1 cellular context compared by ENCODE assay signal in genomic region chr12:117489671-117490070, GRCh38.
TF ChIP-seq lines count a peak whose summit lies in the region.

No MANE protein-coding gene starts in this region.

TF ChIP-seq in HCT116, 20 proteins besides CTCF, POLR2A, EP300 and RAD21:
- TF ChIP-seq SIN3A (IDR thresholded peaks at IDR 0.05; ENCODE audit: low read depth) (no peak), EGR1 (IDR thresholded peaks at IDR 0.05; ENCODE audit: low read depth) (no peak), FOSL1 (IDR thresholded peaks at IDR 0.05; ENCODE audit: low read depth) (no peak), REST (IDR thresholded peaks at IDR 0.05; ENCODE audit: low read depth) (no peak), YY1 (IDR thresholded peaks at IDR 0.05; ENCODE audit: extremely low read depth, insufficient replicate concordance, low read depth, low read length) (no peak), SP1 (IDR thresholded peaks at IDR 0.05; ENCODE audit: low read depth) (no peak), ATF3 (IDR thresholded peaks at IDR 0.05) (no peak), EZH2 (IDR thresholded peaks at IDR 0.05) (no peak), ZNF274 (IDR thresholded peaks at IDR 0.05; ENCODE audit: low read depth, low read length) (no peak), ZBTB33 (IDR thresholded peaks at IDR 0.05; ENCODE audit: extremely low read depth, insufficient replicate concordance, low read length) (no peak), CBX3 (IDR thresholded peaks at IDR 0.05; ENCODE audit: low read depth) (no peak), ZFX (IDR thresholded peaks at IDR 0.05) (no peak), ELF1 (IDR thresholded peaks at IDR 0.05; ENCODE audit: borderline replicate concordance, low read depth) (no peak), POLR2AphosphoS5 (IDR thresholded peaks at IDR 0.05; ENCODE audit: low read depth, low read length) (no peak), CEBPB (IDR thresholded peaks at IDR 0.05; ENCODE audit: low read depth) (no peak), MAX (IDR thresholded peaks at IDR 0.05) (no peak), EZH2phosphoT487 (IDR thresholded peaks at IDR 0.05; ENCODE audit: borderline replicate concordance) (no peak)
